9 cellular contexts compared by ENCODE assay signal in genomic region chr1:63323866-63324778, GRCh38. TPM values are rescaled to one million over a fixed set of nuclear protein-coding genes. Genes with fewer than 3 reads are reported as not detected.
DNase-seq lines count a peak whose midpoint lies in the region; ATAC-seq, FAIRE-seq and TF ChIP-seq lines count a peak whose summit lies in the region.
"Had no signal": no experiment of that assay in that cellular context is flagged by ENCODE, and none has a peak within 500 bp of the region (broad histone marks: within the 10 kb centered on the region; RNA-seq: fewer than 3 reads in every experiment).

No MANE protein-coding gene starts in this region.

- CTCF ChIA-PET in WTC11 (lab: Charles Lee): interaction anchor here (0.6 to 1.6 kb wide), 10 partner anchors 56 to 584 kb away, joined by 3 to 6 read pairs (median 4); no protein-coding TSS in a partner anchor

- TF ChIP-seq CTCF in cardiac muscle cell (IDR thresholded peaks at IDR 0.05; ENCODE audit: low read depth, low read length): no peak
- TF ChIP-seq CTCF in WTC11 (IDR thresholded peaks at IDR 0.05): no peak
- TF ChIP-seq CTCF in tibial nerve (IDR thresholded peaks at IDR 0.05): no peak
- no peak for TF ChIP-seq CTCF in kidney (IDR thresholded peaks at IDR 0.05; ENCODE audit: borderline replicate concordance, extremely low read depth, insufficient read depth)

- H3K4me1 Mint-ChIP-seq in WTC11 (peaks cover 58% of the 10 kb centered on the region), immature natural killer cell (peaks cover 30 to 44% of the 10 kb centered on the region in 2 donors)

- H3K4me1 ChIP-seq in cardiac muscle cell (ENCODE audit: low read depth) (no peaks in the 10 kb centered on the region), tibial nerve (peaks cover 0 to 49% (median 11%) of the 10 kb centered on the region in 4 donors), kidney (ENCODE audit: control insufficient read depth in 1 of 2, insufficient read depth in 1 of 2, low read depth in 1 of 2, low read length in 2 of 2) (peaks cover 0 to 4% of the 10 kb centered on the region in 2 donors)

- DNase-seq in cardiac muscle cell (ENCODE audit: low read depth in 1 of 2, low spot score in 1 of 2): no peak
- DNase-seq in Right ventricle myocardium inferior (ENCODE audit: missing footprints): no peak
- peak; percentile 49 for DNase-seq in WTC11 (ENCODE audit: low spot score)
- DNase-seq in immature natural killer cell: no peak
- no peak for DNase-seq in tibial nerve (ENCODE audit: low spot score in 2 of 2)
- DNase-seq in kidney: no peak
- DNase-seq in AG08395 (ENCODE audit: low spot score): no peak

- H3K27me3 Mint-ChIP-seq in WTC11 (ENCODE audit: low read depth) (peaks cover 56% of the 10 kb centered on the region), immature natural killer cell (ENCODE audit: low read depth in 3 of 3) (peaks cover 66 to 82% (median 74%) of the 10 kb centered on the region in 3 donors)

- H3K36me3 Mint-ChIP-seq in WTC11 (no peaks in the 10 kb centered on the region), immature natural killer cell (peaks cover 0 to 10% (median 4%) of the 10 kb centered on the region in 3 donors)

- peak in 1 of 2 donors; percentile 24 for TF ChIP-seq EP300 in tibial nerve (IDR thresholded peaks at IDR 0.05)

- H3K27ac ChIP-seq in cardiac muscle cell (no peak overlapping the region), tibial nerve (peak overlapping the region; percentile 93 to 99 (median 96)), kidney (ENCODE audit: low read depth in 2 of 2, low read length in 2 of 2) (no peak overlapping the region)

- peak overlapping the region; percentile 93 for H3K4me3 Mint-ChIP-seq in WTC11
- peak overlapping the region; percentile 72 to 86 (median 79) for H3K4me3 Mint-ChIP-seq in immature natural killer cell

- ATAC-seq in Right ventricle myocardium inferior: no peak
- no peak for ATAC-seq in WTC11
- no peak for ATAC-seq in HG02678 (IDR thresholded peaks at IDR 0.05; ENCODE audit: unreplicated experiment)

- intact Hi-C loops in Right ventricle myocardium inferior (cut with DNase I): no loop called here
- intact Hi-C loops in kidney (cut with DNase I): no loop called here

- no peaks in the 10 kb centered on the region for H3K9me3 Mint-ChIP-seq in WTC11
- peaks cover 3 to 52% (median 13%) of the 10 kb centered on the region in 6 donors for H3K9me3 Mint-ChIP-seq in immature natural killer cell

- H3K27ac Mint-ChIP-seq in WTC11 (0 out of 2 replicates have a peak overlapping the region, but pooled peaks have one; percentile 53), immature natural killer cell (peak overlapping the region in 1 of 6 donors; percentile 61)

- TF ChIP-seq POLR2A in tibial nerve (IDR thresholded peaks at IDR 0.05): no peak

- FAIRE-seq in kidney (lab: Jason Lieb, UNC): no peak
- FAIRE-seq: endometrium had no signal

- 5% methylated on average over 26 to 83 of the region's 114 CpGs for WGBS in tibial nerve, 2 donors

- H3K9me3 ChIP-seq in cardiac muscle cell (ENCODE audit: low read depth): no peaks in the 10 kb centered on the region
- H3K9me3 ChIP-seq in tibial nerve: no peaks in the 10 kb centered on the region
- H3K9me3 ChIP-seq in kidney (ENCODE audit: control insufficient read depth in 1 of 2, low read length in 2 of 2): peaks cover 0 to 3% of the 10 kb centered on the region in 2 donors

- no peak overlapping the region for H3K9ac ChIP-seq in kidney (ENCODE audit: low read length in 2 of 2)

- H3K4me3 ChIP-seq in cardiac muscle cell (peak overlapping the region; percentile 10), tibial nerve (peak overlapping the region; percentile 50 to 69 (median 54)), kidney (ENCODE audit: low read length in 2 of 2) (no peak overlapping the region)

- no peaks in the 10 kb centered on the region for H3K36me3 ChIP-seq in cardiac muscle cell
- peaks cover 0 to 3% (median 0%) of the 10 kb centered on the region in 3 donors for H3K36me3 ChIP-seq in tibial nerve
- no peaks in the 10 kb centered on the region for H3K36me3 ChIP-seq in kidney (ENCODE audit: control insufficient read depth in 1 of 2, insufficient read depth in 2 of 2, low read length in 2 of 2)

- POLR2A ChIA-PET in WTC11 (lab: Charles Lee): interaction anchor here (1.2 kb wide), 1 partner anchor 29 kb away, joined by 4 read pairs; no protein-coding TSS in a partner anchor

- H3K27me3 ChIP-seq in cardiac muscle cell (peaks cover 100% of the 10 kb centered on the region), tibial nerve (peaks cover 3 to 96% of the 10 kb centered on the region in 2 donors)

TF ChIP-seq in WTC11, 78 proteins besides CTCF, POLR2A, EP300 and RAD21 (continues in another document):
- TF ChIP-seq, protein P1, sequence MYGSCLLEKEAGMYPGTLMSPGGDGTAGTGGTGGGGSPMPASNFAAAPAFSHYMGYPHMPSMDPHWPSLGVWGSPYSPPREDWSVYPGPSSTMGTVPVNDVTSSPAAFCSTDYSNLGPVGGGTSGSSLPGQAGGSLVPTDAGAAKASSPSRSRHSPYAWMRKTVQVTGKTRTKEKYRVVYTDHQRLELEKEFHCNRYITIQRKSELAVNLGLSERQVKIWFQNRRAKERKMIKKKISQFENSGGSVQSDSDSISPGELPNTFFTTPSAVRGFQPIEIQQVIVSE (CRISPR knock-in tag; IDR thresholded peaks at IDR 0.05; ENCODE audit: borderline replicate concordance): no peak
- TF ChIP-seq TEAD4 (CRISPR knock-in tag; IDR thresholded peaks at IDR 0.05): 0 out of 2 replicates have a peak, but pooled peaks have one; percentile 15
- TF ChIP-seq USF1 (CRISPR knock-in tag; IDR thresholded peaks at IDR 0.05): no peak; the same call in none of the 2 replicates
- peak; percentile 52; the same call in 1 of the 2 replicates for TF ChIP-seq TEAD1 (CRISPR knock-in tag; IDR thresholded peaks at IDR 0.05)
- TF ChIP-seq, protein P2, sequence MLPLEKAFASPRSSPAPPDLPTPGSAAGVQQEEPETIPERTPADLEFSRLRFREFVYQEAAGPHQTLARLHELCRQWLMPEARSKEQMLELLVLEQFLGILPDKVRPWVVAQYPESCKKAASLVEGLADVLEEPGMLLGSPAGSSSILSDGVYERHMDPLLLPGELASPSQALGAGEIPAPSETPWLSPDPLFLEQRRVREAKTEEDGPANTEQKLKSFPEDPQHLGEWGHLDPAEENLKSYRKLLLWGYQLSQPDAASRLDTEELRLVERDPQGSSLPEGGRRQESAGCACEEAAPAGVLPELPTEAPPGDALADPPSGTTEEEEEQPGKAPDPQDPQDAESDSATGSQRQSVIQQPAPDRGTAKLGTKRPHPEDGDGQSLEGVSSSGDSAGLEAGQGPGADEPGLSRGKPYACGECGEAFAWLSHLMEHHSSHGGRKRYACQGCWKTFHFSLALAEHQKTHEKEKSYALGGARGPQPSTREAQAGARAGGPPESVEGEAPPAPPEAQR (CRISPR knock-in tag; IDR thresholded peaks at IDR 0.05): no peak
- no peak for TF ChIP-seq ZNF671 (CRISPR knock-in tag; IDR thresholded peaks at IDR 0.05)
- no peak; the same call in 1 of the 2 replicates for TF ChIP-seq HMGXB4 (CRISPR knock-in tag; IDR thresholded peaks at IDR 0.05)
- TF ChIP-seq FOXP1 (CRISPR knock-in tag; IDR thresholded peaks at IDR 0.05; ENCODE audit: borderline replicate concordance): peak; percentile 47; the same call in 1 of the 2 replicates
- no peak for TF ChIP-seq NFATC4 (CRISPR knock-in tag; IDR thresholded peaks at IDR 0.05)
- TF ChIP-seq PRRX2 (CRISPR knock-in tag; IDR thresholded peaks at IDR 0.05): no peak
- TF ChIP-seq, protein P3, sequence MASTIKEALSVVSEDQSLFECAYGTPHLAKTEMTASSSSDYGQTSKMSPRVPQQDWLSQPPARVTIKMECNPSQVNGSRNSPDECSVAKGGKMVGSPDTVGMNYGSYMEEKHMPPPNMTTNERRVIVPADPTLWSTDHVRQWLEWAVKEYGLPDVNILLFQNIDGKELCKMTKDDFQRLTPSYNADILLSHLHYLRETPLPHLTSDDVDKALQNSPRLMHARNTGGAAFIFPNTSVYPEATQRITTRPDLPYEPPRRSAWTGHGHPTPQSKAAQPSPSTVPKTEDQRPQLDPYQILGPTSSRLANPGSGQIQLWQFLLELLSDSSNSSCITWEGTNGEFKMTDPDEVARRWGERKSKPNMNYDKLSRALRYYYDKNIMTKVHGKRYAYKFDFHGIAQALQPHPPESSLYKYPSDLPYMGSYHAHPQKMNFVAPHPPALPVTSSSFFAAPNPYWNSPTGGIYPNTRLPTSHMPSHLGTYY (CRISPR knock-in tag; IDR thresholded peaks at IDR 0.05): no peak
- TF ChIP-seq JAZF1 (CRISPR knock-in tag; IDR thresholded peaks at IDR 0.05): no peak

RNA-seq across cellular contexts. Expression of gene FOXD3, which starts 1.8 kb away (rescaled TPM):
- total RNA-seq in cardiac muscle cell (not detected in 2 replicates), Right ventricle myocardium inferior (0.19 TPM), WTC11 (2021) (27.5 to 37.1 TPM (median 34.7 TPM) in 3 replicates), tibial nerve (10 to 100 TPM; 15.9 to 37.6 (median 25.6) TPM), kidney (0.31 TPM)
- polyA plus RNA-seq in cardiac muscle cell (not detected in 2 replicates), immature natural killer cell (not detected), kidney (ENCODE audit: insufficient read depth, low read depth, low replicate concordance) (0.17 TPM)

RNA-seq across cellular contexts. Expression of gene ALG6, which starts 43.3 kb away (rescaled TPM):
- total RNA-seq in cardiac muscle cell (6.0 and 8.3 TPM in 2 replicates), Right ventricle myocardium inferior (5.2 TPM), WTC11 (2021) (17.6 to 25.4 TPM (median 23.7 TPM) in 3 replicates), tibial nerve (10 to 100 TPM in 3 of 4 donors, 1 to 10 TPM in 1; 6.6 to 16.8 (median 13.5) TPM), kidney (11.2 TPM)
- polyA plus RNA-seq in cardiac muscle cell (6.9 and 15.0 TPM in 2 replicates), immature natural killer cell (10 to 100 TPM; 16.5 to 29.9 (median 20.7) TPM), kidney (ENCODE audit: insufficient read depth, low read depth, low replicate concordance) (10.2 TPM)

Comparison
In these comparisons a context has a peak if more than half of its experiments do, and no peak if none do; other contexts are left out.
1. H3K27ac ChIP-seq: peak in tibial nerve (4 of 4); none in cardiac muscle cell (single experiment) and kidney (0 of 2).
2. H3K4me3 ChIP-seq: peak in cardiac muscle cell (single experiment) and tibial nerve (4 of 4); none in kidney (0 of 2).
3. RNA of gene FOXD3, which starts 1.8 kb away (total RNA-seq): 27.5 to 37.1 TPM in WTC11 and 15.9 to 37.6 TPM in tibial nerve; 0.31 TPM in kidney (single experiment), 0.19 TPM in Right ventricle myocardium inferior (single experiment) and not detected in cardiac muscle cell; every median in the first group is over 10 times any median in the second.